8 cellular contexts compared by ENCODE assay signal in the genomic region with DNA sequence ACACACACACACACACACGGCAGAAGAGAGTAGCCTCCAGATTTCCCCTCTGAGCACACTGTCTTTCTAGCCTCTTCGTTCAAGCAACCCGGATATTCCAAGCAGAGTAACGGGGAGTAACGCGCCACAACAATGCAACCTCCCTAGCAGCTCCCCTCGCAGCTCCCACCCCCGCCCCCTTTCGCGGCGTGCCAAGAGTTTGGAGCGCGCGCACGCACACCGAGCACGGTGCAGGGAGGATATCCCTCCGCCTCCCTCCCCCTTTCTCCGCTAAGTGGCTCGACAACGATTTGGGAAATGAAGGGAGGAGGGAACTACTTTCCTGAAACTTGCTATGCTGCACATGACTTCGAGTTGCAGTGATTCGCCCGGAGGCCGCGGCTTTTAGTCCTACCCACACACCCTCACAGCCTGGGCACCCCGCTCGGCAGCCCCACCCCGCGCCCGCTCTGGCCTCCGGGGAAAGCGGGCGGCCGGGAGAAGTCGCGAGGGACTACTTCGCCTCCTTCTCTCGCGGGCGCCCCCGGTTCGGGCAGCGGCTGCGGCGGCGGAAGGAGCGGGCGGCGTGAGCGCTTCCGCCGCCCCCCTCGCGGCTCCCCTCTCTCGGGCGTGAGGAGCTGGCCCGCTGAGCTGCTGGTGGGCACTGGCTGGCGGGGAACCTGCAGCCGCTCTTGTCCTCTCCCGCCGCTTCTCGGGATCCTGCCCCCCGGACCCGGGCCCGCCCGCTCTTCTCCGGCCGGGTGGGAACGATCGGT. TPM values are rescaled to one million over a fixed set of nuclear protein-coding genes. Genes with fewer than 3 reads are reported as not detected.
DNase-seq lines count a peak whose midpoint lies in the region; ATAC-seq and TF ChIP-seq lines count a peak whose summit lies in the region.

No MANE protein-coding gene starts in this region.

- no peaks in the 10 kb centered on the region for H3K9me3 Mint-ChIP-seq in natural killer cell

- peaks cover 13% of the 10 kb centered on the region; the same call in 1 of the 2 replicates for H4K20me1 ChIP-seq in Karpas-422 (ENCODE audit: insufficient read depth, low read depth, low read length)

- H3K4me2 ChIP-seq in Karpas-422 (ENCODE audit: low read depth, low read length, poor library complexity, severe bottlenecking): peak overlapping the region; percentile 90

- peaks cover 5% of the 10 kb centered on the region; the same call in 1 of the 2 replicates for H3K36me3 ChIP-seq in Karpas-422 (ENCODE audit: insufficient read depth, low read length)
- no peaks in the 10 kb centered on the region for H3K36me3 ChIP-seq in stomach

- H3K9me3 ChIP-seq in Karpas-422 (ENCODE audit: low read length) (no peaks in the 10 kb centered on the region), stomach (no peaks in the 10 kb centered on the region)

- intact Hi-C loops in natural killer cell (cut with micrococcal nuclease) (loop anchor here (5.0 kb wide), 1 partner anchor 55 kb away; no protein-coding TSS in a partner anchor), stomach (cut with DNase I; ENCODE audit: low total_unique reads) (loop anchor here (10.0 kb wide), 1 partner anchor 93 kb away; no protein-coding TSS in a partner anchor)

- TF ChIP-seq POLR2A in Raji (IDR thresholded peaks at IDR 0.05; ENCODE audit: insufficient read depth, low read depth, low read length) (peak; percentile 48), stomach (IDR thresholded peaks at IDR 0.05) (no peak)

- H3K4me3 ChIP-seq in Karpas-422 (ENCODE audit: low read length) (peak overlapping the region; percentile 89), stomach (peak overlapping the region; percentile 59 to 94 (median 91))

- peak overlapping the region; percentile 96 for H3K4me3 Mint-ChIP-seq in natural killer cell

- DNase-seq in DMS114 treated with DMSO at 0.1 percent for 48 hours (lab: John Stamatoyannopoulos, UW; ENCODE audit: unreplicated experiment) (peak; percentile 87), Karpas-422 (peak; percentile 97), activated gamma-delta T cell (lab: John Stamatoyannopoulos, UW) (peak; percentile 41), fibroblast of the conjunctiva (ENCODE audit: low read depth) (peak; percentile 97), natural killer cell (peak; percentile 54), stomach (peak; percentile 83)

- H3K9me2 ChIP-seq in Karpas-422 (replicated peaks; ENCODE audit: insufficient read depth, low read length): no peaks in the 10 kb centered on the region

- peaks cover 29 to 30% of the 10 kb centered on the region in 2 donors for H3K4me1 Mint-ChIP-seq in natural killer cell

- H3K9ac ChIP-seq in Karpas-422 (ENCODE audit: low read length): peak overlapping the region; percentile 96

- 0 to 1% (median 0%) methylated on average over 15 to 71 of the region's 71 CpGs for WGBS in stomach, 5 donors

- peak overlapping the region; percentile 92 for H2AFZ ChIP-seq in Karpas-422 (ENCODE audit: low read length)

- TF ChIP-seq CTCF in natural killer cell (IDR thresholded peaks at IDR 0.05) (no peak), stomach (IDR thresholded peaks at IDR 0.05) (no peak)

- no peaks in the 10 kb centered on the region for H3K36me3 Mint-ChIP-seq in natural killer cell

- H3K27ac ChIP-seq in Karpas-422 (ENCODE audit: low read length) (peak overlapping the region; percentile 73), stomach (peak overlapping the region; percentile 96 to 100 (median 99))

- H3K27ac Mint-ChIP-seq in natural killer cell: peak overlapping the region; percentile 81 to 85

- ATAC-seq in GM21723 (IDR thresholded peaks at IDR 0.05; ENCODE audit: unreplicated experiment) (peak; percentile 42), natural killer cell (peak; percentile 58 to 68 (median 63))

- H3K4me1 ChIP-seq in Karpas-422 (ENCODE audit: low read length): peaks cover 47% of the 10 kb centered on the region
- peaks cover 15 to 42% (median 34%) of the 10 kb centered on the region in 4 donors for H3K4me1 ChIP-seq in stomach

- peaks cover 47% of the 10 kb centered on the region for H3K79me2 ChIP-seq in Karpas-422 (ENCODE audit: low read length)

- no peak for TF ChIP-seq EP300 in stomach (IDR thresholded peaks at IDR 0.05)

- H3K27me3 ChIP-seq in Karpas-422 (ENCODE audit: low read length) (no peaks in the 10 kb centered on the region), stomach (peaks cover 0 to 10% (median 0%) of the 10 kb centered on the region in 3 donors)

- peaks cover 9 to 28% of the 10 kb centered on the region in 2 donors for H3K27me3 Mint-ChIP-seq in natural killer cell (ENCODE audit: low read depth in 2 of 2)

RNA-seq across cellular contexts. Expression of gene SPRED1, which starts 0.7 kb away (rescaled TPM):
- 25.6 and 27.7 TPM in 2 replicates for total RNA-seq in Karpas-422 (2014; rRNA removed; shearing (Covaris generic); ENCODE audit: low replicate concordance)
- total RNA-seq in natural killer cell: 1 to 10 TPM; 1.1 to 2.0 (median 1.5) TPM
- total RNA-seq in stomach: 100 to 1,000 TPM in 1 of 5 donors, 10 to 100 TPM in 2, 1 to 10 TPM in 2; 2.2 to 112 (median 15.4) TPM
- 10 to 100 TPM in 1 of 3 donors, 1 to 10 TPM in 2; 3.1 to 13.7 (median 8.4) TPM for polyA plus RNA-seq in stomach

Comparison
In these comparisons a context has a peak if more than half of its experiments do, and no peak if none do; other contexts are left out.
1. Peak in every context shown above with its lines: DNase-seq, ATAC-seq, H3K4me3 ChIP-seq and H3K27ac ChIP-seq.
2. DNase-seq: peak in every context shown above with its lines; median percentile 97 in Karpas-422; 97 in fibroblast of the conjunctiva; 87 in DMS114 treated with DMSO at 0.1 percent for 48 hours; 83 in stomach; 54 in natural killer cell; 41 in activated gamma-delta T cell.